In the genomic region with DNA sequence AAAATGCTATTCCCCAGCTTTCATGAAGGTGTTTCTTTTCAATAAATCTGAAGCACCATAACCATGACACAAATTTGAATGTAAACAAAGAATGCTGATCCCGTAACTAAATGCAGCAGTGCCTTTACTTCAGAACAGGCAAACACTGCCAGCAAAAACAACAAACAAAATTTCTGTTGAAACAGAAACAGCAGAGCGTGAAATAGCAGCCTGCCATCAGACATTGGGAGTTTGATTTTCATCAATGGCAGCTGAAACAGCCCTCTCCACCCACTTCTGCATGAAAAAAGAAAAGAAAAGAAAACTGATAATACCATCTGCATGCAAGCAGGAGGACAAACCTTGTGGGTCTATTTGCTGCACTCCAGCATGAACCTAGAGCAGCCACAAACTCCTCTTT, we compare ENCODE assay signal across 13 cellular contexts.
"Had no signal": no experiment of that assay in that cellular context is flagged by ENCODE, and none has a peak within 500 bp of the region (broad histone marks: within the 10 kb centered on the region; RNA-seq: fewer than 3 reads in every experiment).

No MANE protein-coding gene starts in this region.

- H3K27ac Mint-ChIP-seq: activated naive CD8-positive, alpha-beta T cell; natural killer cell treated with Interleukin-12 subunit alpha and Interleukin-12 subunit beta and Interleukin-15 and Interleukin-18, amount 100 ng/mL, for 72 hours; stimulated activated effector memory CD8-positive, alpha-beta T cell treated with anti-CD3 and anti-CD28 coated beads, Interleukin-12 subunit alpha, Interleukin-12 subunit beta, amount 100 ng/mL, for 72 hours had no signal

- ATAC-seq: natural killer cell treated with Interleukin-12 subunit alpha and Interleukin-12 subunit beta and Interleukin-15 and Interleukin-18, amount 100 ng/mL, for 72 hours; stimulated activated effector memory CD8-positive, alpha-beta T cell treated with anti-CD3 and anti-CD28 coated beads, Interleukin-12 subunit alpha, Interleukin-12 subunit beta, amount 100 ng/mL, for 72 hours had no signal

- H3K4me3 Mint-ChIP-seq: activated naive CD8-positive, alpha-beta T cell; natural killer cell treated with Interleukin-12 subunit alpha and Interleukin-12 subunit beta and Interleukin-15 and Interleukin-18, amount 100 ng/mL, for 72 hours; stimulated activated effector memory CD8-positive, alpha-beta T cell treated with anti-CD3 and anti-CD28 coated beads, Interleukin-12 subunit alpha, Interleukin-12 subunit beta, amount 100 ng/mL, for 72 hours had no signal

- H3K4me3 ChIP-seq: colonic mucosa, left ventricle myocardium inferior, tibial nerve, vagina had no signal

- H3K9me3 ChIP-seq: colonic mucosa, left ventricle myocardium inferior, tibial nerve, vagina had no signal

- H3K4me1 ChIP-seq: colonic mucosa, tibial nerve, vagina had no signal

- H3K36me3 Mint-ChIP-seq: activated naive CD8-positive, alpha-beta T cell; natural killer cell treated with Interleukin-12 subunit alpha and Interleukin-12 subunit beta and Interleukin-15 and Interleukin-18, amount 100 ng/mL, for 72 hours; stimulated activated effector memory CD8-positive, alpha-beta T cell treated with anti-CD3 and anti-CD28 coated beads, Interleukin-12 subunit alpha, Interleukin-12 subunit beta, amount 100 ng/mL, for 72 hours had no signal

- H3K27ac ChIP-seq: colonic mucosa, epithelial cell of prostate, left ventricle myocardium inferior, tibial nerve, vagina had no signal

- H3K4me1 Mint-ChIP-seq: stimulated activated effector memory CD8-positive, alpha-beta T cell treated with anti-CD3 and anti-CD28 coated beads, Interleukin-12 subunit alpha, Interleukin-12 subunit beta, amount 100 ng/mL, for 72 hours had no signal

- H3K36me3 ChIP-seq: colonic mucosa, left ventricle myocardium inferior, tibial nerve, vagina had no signal

- H3K27me3 Mint-ChIP-seq: activated naive CD8-positive, alpha-beta T cell; natural killer cell treated with Interleukin-12 subunit alpha and Interleukin-12 subunit beta and Interleukin-15 and Interleukin-18, amount 100 ng/mL, for 72 hours had no signal

- DNase-seq: activated CD4-positive, alpha-beta T cell treated with anti-CD3 and anti-CD28 coated beads, Interleukin-2, amount 50 U/mL, for 1 hour; activated effector memory CD4-positive, alpha-beta T cell treated with anti-CD3 and anti-CD28 coated beads, Interleukin-2, amount 50 U/mL, for 16 hours; activated T-cell treated with anti-CD3 and anti-CD28 coated beads, Interleukin-2, amount 50 U/mL, for 1 hour; colonic mucosa; effector memory CD4-positive, alpha-beta T cell; left ventricle myocardium inferior; mesenchymal stem cell had no signal

- H3K27me3 ChIP-seq: colonic mucosa, tibial nerve, vagina had no signal

- H3K9me3 Mint-ChIP-seq: natural killer cell treated with Interleukin-12 subunit alpha and Interleukin-12 subunit beta and Interleukin-15 and Interleukin-18, amount 100 ng/mL, for 72 hours had no signal
